In genomic region chr9:127783111-127783621, GRCh38 we compare ENCODE assay signal across 9 cellular contexts. TPM values are rescaled to one million over a fixed set of nuclear protein-coding genes. Genes with fewer than 3 reads are reported as not detected.
DNase-seq lines count a peak whose midpoint lies in the region; ATAC-seq and TF ChIP-seq lines count a peak whose summit lies in the region.
"Had no signal": no experiment of that assay in that cellular context is flagged by ENCODE, and none has a peak within 500 bp of the region (broad histone marks: within the 10 kb centered on the region; RNA-seq: fewer than 3 reads in every experiment).

No MANE protein-coding gene starts in this region.

- H3K9me3 ChIP-seq in OCI-LY3 (ENCODE audit: insufficient read depth, low read length) (no peaks in the 10 kb centered on the region), liver (ENCODE audit: control insufficient read depth in 4 of 4, low read length in 3 of 4) (no peaks in the 10 kb centered on the region)

- ATAC-seq in GM18511 (IDR thresholded peaks at IDR 0.05; ENCODE audit: unreplicated experiment): no peak
- ATAC-seq in GM21526 (IDR thresholded peaks at IDR 0.05; ENCODE audit: low FRiP score, unreplicated experiment): no peak

- DNase-seq in activated T-helper 1 cell treated with Interleukin-2 at 50 U/mL for 16 hours (ENCODE audit: low read depth) (peak; percentile 67), NCI-H2227 (lab: John Stamatoyannopoulos, UW; ENCODE audit: unreplicated experiment) (no peak), NCI-H1436 (lab: John Stamatoyannopoulos, UW) (no peak)
- peak in 5 of 6 experiments; percentile 40 to 67 (median 60) for DNase-seq in stimulated activated naive CD4-positive, alpha-beta T cell (lab: John Stamatoyannopoulos, UW)

- no peak overlapping the region for H3K27ac ChIP-seq in OCI-LY3 (ENCODE audit: low read length)
- H3K27ac ChIP-seq in liver (ENCODE audit: low read depth in 1 of 2, low read length in 2 of 2): peak overlapping the region; percentile 71 to 90

- 0 out of 2 replicates have a peak overlapping the region, but pooled peaks have one; percentile 1 for H3K9ac ChIP-seq in OCI-LY3 (ENCODE audit: low read length)
- no peak overlapping the region for H3K9ac ChIP-seq in liver (ENCODE audit: low read depth in 1 of 2, low read length in 2 of 2)

- H4K20me1 ChIP-seq in OCI-LY3 (ENCODE audit: insufficient read depth, low read length): peaks cover 17% of the 10 kb centered on the region

- no peak for TF ChIP-seq CTCF in OCI-LY3 (IDR thresholded peaks at IDR 0.05; ENCODE audit: low read depth, low read length)
- TF ChIP-seq CTCF in liver (IDR thresholded peaks at IDR 0.05; ENCODE audit: low read depth, low read length, missing input control): no peak

- TF ChIP-seq RAD21 in liver (IDR thresholded peaks at IDR 0.05): peak in 1 of 2 donors; percentile 5

- 0 out of 2 replicates have a peak overlapping the region, but pooled peaks have one; percentile 1 for H2AFZ ChIP-seq in OCI-LY3 (ENCODE audit: low read depth, low read length)

- WGBS in liver: 57% methylated on average over 15 of the region's 15 CpGs

- H3K27me3 ChIP-seq in OCI-LY3 (ENCODE audit: low read depth, low read length) (no peaks in the 10 kb centered on the region), liver (ENCODE audit: control insufficient read depth in 4 of 4, insufficient read depth in 4 of 4, low read length in 3 of 4) (no peaks in the 10 kb centered on the region)

- H3K36me3 ChIP-seq in OCI-LY3 (replicated peaks; ENCODE audit: low read depth, low read length) (peaks cover 13% of the 10 kb centered on the region), liver (ENCODE audit: control insufficient read depth in 4 of 4, insufficient read depth in 3 of 4, low read depth in 1 of 4, low read length in 3 of 4) (peaks cover 3 to 12% (median 11%) of the 10 kb centered on the region in 4 donors)

- H3K4me2 ChIP-seq in OCI-LY3 (ENCODE audit: low read length): peak overlapping the region; percentile 34

- H3K79me2 ChIP-seq in OCI-LY3 (ENCODE audit: low read length): peaks cover 26% of the 10 kb centered on the region

- peak overlapping the region; percentile 3; the same call in 1 of the 2 replicates for H3K4me3 ChIP-seq in OCI-LY3 (ENCODE audit: low read length)
- H3K4me3 ChIP-seq in liver (ENCODE audit: low read depth in 1 of 3, low read length in 3 of 3): no peak overlapping the region

- peaks cover 54% of the 10 kb centered on the region for H3K4me1 ChIP-seq in OCI-LY3 (ENCODE audit: low read length)
- peaks cover under 1 to 29% (median 19%) of the 10 kb centered on the region in 4 donors for H3K4me1 ChIP-seq in liver (ENCODE audit: control insufficient read depth in 4 of 4, insufficient read depth in 4 of 4, low read length in 3 of 4)

TF ChIP-seq in liver, 16 proteins besides CTCF, POLR2A, EP300 and RAD21:
- no peak for TF ChIP-seq TAF1 (conservative IDR thresholded peaks at IDR 0.05)
- TF ChIP-seq FOXA1 (IDR thresholded peaks at IDR 0.05): no peak
- no peak for TF ChIP-seq REST (IDR thresholded peaks at IDR 0.05)
- TF ChIP-seq GABPA (IDR thresholded peaks at IDR 0.05 in 1 of 2, conservative IDR thresholded peaks at IDR 0.05 in 1 of 2): no peak
- TF ChIP-seq SP1 (IDR thresholded peaks at IDR 0.05): no peak
- TF ChIP-seq HNF4G (IDR thresholded peaks at IDR 0.05): no peak
- TF ChIP-seq ZBTB33 (IDR thresholded peaks at IDR 0.05): no peak
- TF ChIP-seq RXRA (IDR thresholded peaks at IDR 0.05): no peak
- no peak for TF ChIP-seq MAX (IDR thresholded peaks at IDR 0.05)
- no peak for TF ChIP-seq JUND (IDR thresholded peaks at IDR 0.05)
- TF ChIP-seq NR2F2 (IDR thresholded peaks at IDR 0.05): no peak
- TF ChIP-seq FOXA2 (IDR thresholded peaks at IDR 0.05): no peak
- TF ChIP-seq HNF4A (conservative IDR thresholded peaks at IDR 0.05): no peak
- no peak for TF ChIP-seq YY1 (IDR thresholded peaks at IDR 0.05)
- TF ChIP-seq ATF3 (IDR thresholded peaks at IDR 0.05): no peak
- TF ChIP-seq EGR1 (IDR thresholded peaks at IDR 0.05; ENCODE audit: low read depth in 2 of 2): no peak

RNA-seq across cellular contexts. Expression of gene CDK9, which starts 2.7 kb away (rescaled TPM):
- 10 to 100 TPM; 31.8 to 41.2 TPM for total RNA-seq in liver
- 10 to 100 TPM; 32.4 to 41.4 TPM for polyA plus RNA-seq in liver

RNA-seq across cellular contexts. Expression of gene SH2D3C, which starts 4.7 kb away (rescaled TPM):
- total RNA-seq in liver: 1 to 10 TPM; 4.8 to 5.1 TPM
- 1 to 10 TPM; 2.2 to 3.1 TPM for polyA plus RNA-seq in liver
- total RNA-seq: M059J had no signal

RNA-seq across cellular contexts. Expression of gene FPGS, which starts 19.5 kb away (rescaled TPM):
- 10 to 100 TPM; 20.4 to 48.1 TPM for total RNA-seq in liver
- 10 to 100 TPM; 37.3 to 61.1 TPM for polyA plus RNA-seq in liver

RNA-seq across cellular contexts. Expression of gene TOR2A, which starts 48.1 kb away (rescaled TPM):
- 10 to 100 TPM in 1 of 2 donors, 1 to 10 TPM in 1; 5.1 to 10.8 TPM for total RNA-seq in liver
- 10 to 100 TPM; 12.9 to 14.6 TPM for polyA plus RNA-seq in liver

Comparison
In these comparisons a context has a peak if more than half of its experiments do, and no peak if none do; other contexts are left out.
1. DNase-seq: peak in activated T-helper 1 cell treated with Interleukin-2 at 50 U/mL for 16 hours (single experiment) and stimulated activated naive CD4-positive, alpha-beta T cell (5 of 6); none in NCI-H2227 (single experiment) and NCI-H1436 (single experiment).